29 cellular contexts compared by ENCODE assay signal in the genomic region with DNA sequence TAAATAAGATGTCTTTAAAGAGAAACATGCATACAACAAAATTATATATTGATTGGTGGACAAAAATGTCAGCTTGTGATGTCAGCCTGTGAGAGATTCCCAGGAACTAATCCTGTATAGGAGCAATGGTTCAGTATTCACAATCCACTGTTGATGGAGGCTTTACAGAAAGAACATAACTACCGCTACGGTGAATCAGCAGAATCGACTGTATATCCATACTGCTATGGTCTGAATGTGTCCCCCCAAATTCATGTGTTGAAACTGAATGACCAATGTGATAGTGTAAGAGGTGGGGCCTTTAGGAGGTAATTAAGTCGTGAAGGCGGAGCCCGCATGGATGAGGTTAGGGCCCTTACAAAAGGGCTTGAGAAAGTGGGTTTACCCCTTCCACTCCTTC.
"Had no signal": no experiment of that assay in that cellular context is flagged by ENCODE, and none has a peak within 500 bp of the region (broad histone marks: within the 10 kb centered on the region; RNA-seq: fewer than 3 reads in every experiment).

No MANE protein-coding gene starts in this region.

- H3K27me3 ChIP-seq: ovary, right lobe of liver, sigmoid colon, thyroid gland, tibial nerve, upper lobe of left lung, uterus had no signal

- H3K4me3 Mint-ChIP-seq: naive thymus-derived CD4-positive, alpha-beta T cell; natural killer cell; nephron; stimulated activated effector memory CD8-positive, alpha-beta T cell treated with anti-CD3 and anti-CD28 coated beads, Interleukin-12 subunit alpha, Interleukin-12 subunit beta, amount 100 ng/mL, for 72 hours; stimulated activated naive B cell treated with anti-CD40 and anti-IgM and Interleukin-4, amounts not matched to agents 10 μg/mL and 1 μg/mL and 100 μg/mL, for 72 hours; stimulated activated naive CD8-positive, alpha-beta T cell treated with anti-CD3 and anti-CD28 coated beads, Interleukin-15, Interleukin-2, amounts not matched to agents 100 ng/mL and 50 ng/mL, for 24 hours had no signal

- H3K9me3 Mint-ChIP-seq: naive thymus-derived CD4-positive, alpha-beta T cell; natural killer cell; nephron; stimulated activated effector memory CD8-positive, alpha-beta T cell treated with anti-CD3 and anti-CD28 coated beads, Interleukin-12 subunit alpha, Interleukin-12 subunit beta, amount 100 ng/mL, for 72 hours; stimulated activated naive B cell treated with anti-CD40 and anti-IgM and Interleukin-4, amounts not matched to agents 10 μg/mL and 1 μg/mL and 100 μg/mL, for 72 hours; stimulated activated naive CD8-positive, alpha-beta T cell treated with anti-CD3 and anti-CD28 coated beads, Interleukin-15, Interleukin-2, amounts not matched to agents 100 ng/mL and 50 ng/mL, for 24 hours had no signal

- H3K4me1 ChIP-seq: parathyroid adenoma, psoas muscle, right lobe of liver, sigmoid colon, stomach, thyroid gland, tibial nerve, upper lobe of left lung, uterus had no signal

- H3K4me3 ChIP-seq: ovary, psoas muscle, right lobe of liver, sigmoid colon, stomach, thoracic aorta, thyroid gland, tibial nerve, upper lobe of left lung, uterus had no signal

- H3K36me3 ChIP-seq: neutrophil, ovary, right lobe of liver, sigmoid colon, stomach, thoracic aorta, thyroid gland, tibial nerve, upper lobe of left lung, uterus had no signal

- H3K79me2 ChIP-seq: parathyroid adenoma had no signal

- FAIRE-seq: small intestine had no signal

- H3K27ac ChIP-seq: neutrophil, ovary, parathyroid adenoma, psoas muscle, right lobe of liver, sigmoid colon, stomach, thoracic aorta, thyroid gland, tibial nerve, upper lobe of left lung, uterus had no signal

- H3K27ac Mint-ChIP-seq: naive thymus-derived CD4-positive, alpha-beta T cell; natural killer cell; nephron; progenitor cell of endocrine pancreas; stimulated activated effector memory CD8-positive, alpha-beta T cell treated with anti-CD3 and anti-CD28 coated beads, Interleukin-12 subunit alpha, Interleukin-12 subunit beta, amount 100 ng/mL, for 72 hours; stimulated activated naive B cell treated with anti-CD40 and anti-IgM and Interleukin-4, amounts not matched to agents 10 μg/mL and 1 μg/mL and 100 μg/mL, for 72 hours; stimulated activated naive CD8-positive, alpha-beta T cell treated with anti-CD3 and anti-CD28 coated beads, Interleukin-15, Interleukin-2, amounts not matched to agents 100 ng/mL and 50 ng/mL, for 24 hours had no signal

- H3K4me1 Mint-ChIP-seq: naive thymus-derived CD4-positive, alpha-beta T cell; natural killer cell; nephron; stimulated activated effector memory CD8-positive, alpha-beta T cell treated with anti-CD3 and anti-CD28 coated beads, Interleukin-12 subunit alpha, Interleukin-12 subunit beta, amount 100 ng/mL, for 72 hours; stimulated activated naive B cell treated with anti-CD40 and anti-IgM and Interleukin-4, amounts not matched to agents 10 μg/mL and 1 μg/mL and 100 μg/mL, for 72 hours had no signal

- H2AFZ ChIP-seq: parathyroid adenoma had no signal

- H3K36me3 Mint-ChIP-seq: naive thymus-derived CD4-positive, alpha-beta T cell; natural killer cell; stimulated activated effector memory CD8-positive, alpha-beta T cell treated with anti-CD3 and anti-CD28 coated beads, Interleukin-12 subunit alpha, Interleukin-12 subunit beta, amount 100 ng/mL, for 72 hours; stimulated activated naive B cell treated with anti-CD40 and anti-IgM and Interleukin-4, amounts not matched to agents 10 μg/mL and 1 μg/mL and 100 μg/mL, for 72 hours had no signal

- ATAC-seq: naive thymus-derived CD4-positive, alpha-beta T cell; natural killer cell; psoas muscle; right cardiac atrium; right lobe of liver; stimulated activated effector memory CD8-positive, alpha-beta T cell treated with anti-CD3 and anti-CD28 coated beads, Interleukin-12 subunit alpha, Interleukin-12 subunit beta, amount 100 ng/mL, for 72 hours; stimulated activated naive B cell treated with anti-CD40 and anti-IgM and Interleukin-4, amounts not matched to agents 10 μg/mL and 1 μg/mL and 100 μg/mL, for 72 hours had no signal

- H3K9me3 ChIP-seq: neutrophil, ovary, psoas muscle, right lobe of liver, sigmoid colon, stomach, thoracic aorta, thyroid gland, tibial nerve, upper lobe of left lung, uterus had no signal

- DNase-seq: naive thymus-derived CD4-positive, alpha-beta T cell; natural killer cell; nucleus accumbens; ovary; posterior cingulate gyrus; psoas muscle; right cardiac atrium; right lobe of liver; sigmoid colon; small intestine; stimulated activated CD4-positive, alpha-beta T cell treated with anti-CD3 and anti-CD28 coated beads, Interleukin-15, amount 100 ng/mL, for 24 hours; stimulated activated CD4-positive, alpha-beta T cell treated with anti-CD3 and anti-CD28 coated beads, Interleukin-2, amount 100 ng/mL, for 24 hours; stimulated activated CD4-positive, alpha-beta T cell treated with anti-CD3 and anti-CD28 coated beads, Interleukin-2, amount 100 ng/mL, for 48 hours; stimulated activated CD4-positive, alpha-beta T cell treated with anti-CD3 and anti-CD28 coated beads, Interleukin-4, amount 100 ng/mL, for 24 hours; stimulated activated naive B cell treated with anti-CD40 and anti-IgM and Interleukin-4, amounts not matched to agents 10 μg/mL and 1 μg/mL and 100 μg/mL, for 72 hours; stimulated activated naive CD4-positive, alpha-beta T cell treated with Interleukin-2 at 50 U/mL for 16 hours; stomach; thyroid gland; trophoblast cell; upper lobe of left lung; uterus had no signal

- H3K9ac ChIP-seq: parathyroid adenoma had no signal
